ENCODE assay signal across 1 cellular context in the genomic region with DNA sequence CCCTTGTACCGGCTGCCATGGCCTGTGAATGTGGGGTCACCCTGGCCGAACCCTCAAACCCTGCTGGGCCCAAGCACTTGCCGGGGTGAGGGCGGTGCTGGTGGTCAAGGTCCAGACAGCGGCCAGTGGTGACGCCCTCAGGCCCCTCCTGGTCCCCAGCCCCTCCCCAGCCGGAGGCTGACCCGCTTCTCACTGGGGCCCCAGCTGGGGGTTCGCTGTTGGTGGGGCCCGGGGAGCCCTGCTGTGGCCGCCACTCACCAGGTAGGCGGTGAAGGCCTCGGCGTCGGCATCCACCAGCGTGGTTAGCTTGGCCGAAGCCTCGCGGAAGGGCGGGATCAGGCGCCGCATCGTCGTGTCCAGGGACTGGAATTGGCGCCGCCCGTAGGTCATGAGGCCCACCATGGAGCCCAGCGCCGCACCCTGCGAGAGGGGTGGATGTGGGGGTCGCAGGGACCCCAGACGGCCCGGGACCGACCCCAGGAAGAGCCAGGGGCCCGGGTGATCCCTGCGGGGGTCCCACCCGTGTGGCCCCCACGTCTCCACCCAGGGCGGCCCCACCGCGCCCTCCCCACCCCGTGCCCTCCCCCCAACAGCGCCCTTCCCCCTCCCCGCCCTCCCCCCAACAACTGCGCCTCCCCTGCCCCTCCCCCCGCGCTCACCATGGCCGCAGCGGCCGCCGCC.
TF ChIP-seq lines count a peak whose summit lies in the region.

No MANE protein-coding gene starts in this region.

TF ChIP-seq in GM23338, 12 proteins besides CTCF, POLR2A, EP300 and RAD21:
- TF ChIP-seq JUNB (IDR thresholded peaks at IDR 0.05; ENCODE audit: unreplicated experiment) = no peak
- TF ChIP-seq NANOG (IDR thresholded peaks at IDR 0.05; ENCODE audit: borderline replicate concordance) = no peak
- no peak for TF ChIP-seq EZH2 (IDR thresholded peaks at IDR 0.05; ENCODE audit: low read depth, unreplicated experiment)
- TF ChIP-seq STAT1 (IDR thresholded peaks at IDR 0.05; ENCODE audit: unreplicated experiment) = no peak
- TF ChIP-seq, protein P1, sequence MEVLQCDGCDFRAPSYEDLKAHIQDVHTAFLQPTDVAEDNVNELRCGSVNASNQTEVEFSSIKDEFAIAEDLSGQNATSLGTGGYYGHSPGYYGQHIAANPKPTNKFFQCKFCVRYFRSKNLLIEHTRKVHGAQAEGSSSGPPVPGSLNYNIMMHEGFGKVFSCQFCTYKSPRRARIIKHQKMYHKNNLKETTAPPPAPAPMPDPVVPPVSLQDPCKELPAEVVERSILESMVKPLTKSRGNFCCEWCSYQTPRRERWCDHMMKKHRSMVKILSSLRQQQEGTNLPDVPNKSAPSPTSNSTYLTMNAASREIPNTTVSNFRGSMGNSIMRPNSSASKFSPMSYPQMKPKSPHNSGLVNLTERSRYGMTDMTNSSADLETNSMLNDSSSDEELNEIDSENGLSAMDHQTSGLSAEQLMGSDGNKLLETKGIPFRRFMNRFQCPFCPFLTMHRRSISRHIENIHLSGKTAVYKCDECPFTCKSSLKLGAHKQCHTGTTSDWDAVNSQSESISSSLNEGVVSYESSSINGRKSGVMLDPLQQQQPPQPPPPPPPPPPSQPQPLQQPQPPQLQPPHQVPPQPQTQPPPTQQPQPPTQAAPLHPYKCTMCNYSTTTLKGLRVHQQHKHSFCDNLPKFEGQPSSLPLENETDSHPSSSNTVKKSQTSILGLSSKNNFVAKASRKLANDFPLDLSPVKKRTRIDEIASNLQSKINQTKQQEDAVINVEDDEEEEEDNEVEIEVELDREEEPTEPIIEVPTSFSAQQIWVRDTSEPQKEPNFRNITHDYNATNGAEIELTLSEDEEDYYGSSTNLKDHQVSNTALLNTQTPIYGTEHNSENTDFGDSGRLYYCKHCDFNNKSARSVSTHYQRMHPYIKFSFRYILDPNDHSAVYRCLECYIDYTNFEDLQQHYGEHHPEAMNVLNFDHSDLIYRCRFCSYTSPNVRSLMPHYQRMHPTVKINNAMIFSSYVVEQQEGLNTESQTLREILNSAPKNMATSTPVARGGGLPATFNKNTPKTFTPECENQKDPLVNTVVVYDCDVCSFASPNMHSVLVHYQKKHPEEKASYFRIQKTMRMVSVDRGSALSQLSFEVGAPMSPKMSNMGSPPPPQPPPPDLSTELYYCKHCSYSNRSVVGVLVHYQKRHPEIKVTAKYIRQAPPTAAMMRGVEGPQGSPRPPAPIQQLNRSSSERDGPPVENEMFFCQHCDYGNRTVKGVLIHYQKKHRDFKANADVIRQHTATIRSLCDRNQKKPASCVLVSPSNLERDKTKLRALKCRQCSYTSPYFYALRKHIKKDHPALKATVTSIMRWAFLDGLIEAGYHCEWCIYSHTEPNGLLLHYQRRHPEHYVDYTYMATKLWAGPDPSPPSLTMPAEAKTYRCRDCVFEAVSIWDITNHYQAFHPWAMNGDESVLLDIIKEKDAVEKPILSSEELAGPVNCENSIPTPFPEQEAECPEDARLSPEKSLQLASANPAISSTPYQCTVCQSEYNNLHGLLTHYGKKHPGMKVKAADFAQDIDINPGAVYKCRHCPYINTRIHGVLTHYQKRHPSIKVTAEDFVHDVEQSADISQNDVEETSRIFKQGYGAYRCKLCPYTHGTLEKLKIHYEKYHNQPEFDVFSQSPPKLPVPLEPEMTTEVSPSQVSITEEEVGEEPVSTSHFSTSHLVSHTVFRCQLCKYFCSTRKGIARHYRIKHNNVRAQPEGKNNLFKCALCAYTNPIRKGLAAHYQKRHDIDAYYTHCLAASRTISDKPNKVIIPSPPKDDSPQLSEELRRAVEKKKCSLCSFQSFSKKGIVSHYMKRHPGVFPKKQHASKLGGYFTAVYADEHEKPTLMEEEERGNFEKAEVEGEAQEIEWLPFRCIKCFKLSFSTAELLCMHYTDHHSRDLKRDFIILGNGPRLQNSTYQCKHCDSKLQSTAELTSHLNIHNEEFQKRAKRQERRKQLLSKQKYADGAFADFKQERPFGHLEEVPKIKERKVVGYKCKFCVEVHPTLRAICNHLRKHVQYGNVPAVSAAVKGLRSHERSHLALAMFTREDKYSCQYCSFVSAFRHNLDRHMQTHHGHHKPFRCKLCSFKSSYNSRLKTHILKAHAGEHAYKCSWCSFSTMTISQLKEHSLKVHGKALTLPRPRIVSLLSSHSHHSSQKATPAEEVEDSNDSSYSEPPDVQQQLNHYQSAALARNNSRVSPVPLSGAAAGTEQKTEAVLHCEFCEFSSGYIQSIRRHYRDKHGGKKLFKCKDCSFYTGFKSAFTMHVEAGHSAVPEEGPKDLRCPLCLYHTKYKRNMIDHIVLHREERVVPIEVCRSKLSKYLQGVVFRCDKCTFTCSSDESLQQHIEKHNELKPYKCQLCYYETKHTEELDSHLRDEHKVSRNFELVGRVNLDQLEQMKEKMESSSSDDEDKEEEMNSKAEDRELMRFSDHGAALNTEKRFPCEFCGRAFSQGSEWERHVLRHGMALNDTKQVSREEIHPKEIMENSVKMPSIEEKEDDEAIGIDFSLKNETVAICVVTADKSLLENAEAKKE (CRISPR knock-in tag; IDR thresholded peaks at IDR 0.05) = no peak
- TF ChIP-seq CREB1 (CRISPR knock-in tag; IDR thresholded peaks at IDR 0.05; ENCODE audit: low read depth) = no peak
- TF ChIP-seq, protein P2, sequence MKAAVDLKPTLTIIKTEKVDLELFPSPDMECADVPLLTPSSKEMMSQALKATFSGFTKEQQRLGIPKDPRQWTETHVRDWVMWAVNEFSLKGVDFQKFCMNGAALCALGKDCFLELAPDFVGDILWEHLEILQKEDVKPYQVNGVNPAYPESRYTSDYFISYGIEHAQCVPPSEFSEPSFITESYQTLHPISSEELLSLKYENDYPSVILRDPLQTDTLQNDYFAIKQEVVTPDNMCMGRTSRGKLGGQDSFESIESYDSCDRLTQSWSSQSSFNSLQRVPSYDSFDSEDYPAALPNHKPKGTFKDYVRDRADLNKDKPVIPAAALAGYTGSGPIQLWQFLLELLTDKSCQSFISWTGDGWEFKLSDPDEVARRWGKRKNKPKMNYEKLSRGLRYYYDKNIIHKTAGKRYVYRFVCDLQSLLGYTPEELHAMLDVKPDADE (IDR thresholded peaks at IDR 0.05) = no peak
- TF ChIP-seq ZNF114 (CRISPR knock-in tag; IDR thresholded peaks at IDR 0.05) = no peak
